ENCODE assay signal across 16 cellular contexts in genomic region chr4:189983916-189984526, GRCh38. TPM values are rescaled to one million over a fixed set of nuclear protein-coding genes. Genes with fewer than 3 reads are reported as not detected.
"Had no signal": no experiment of that assay in that cellular context is flagged by ENCODE, and none has a peak within 500 bp of the region (broad histone marks: within the 10 kb centered on the region; RNA-seq: fewer than 3 reads in every experiment).

No MANE protein-coding gene starts in this region.

RNA-seq across cellular contexts. Expression of gene FRG2, which starts 43.0 kb away (rescaled TPM):
- total RNA-seq: activated naive CD4-positive, alpha-beta T cell treated with anti-CD3 and anti-CD28 coated beads for 36 hours; activated naive CD8-positive, alpha-beta T cell treated with anti-CD3 and anti-CD28 coated beads, Interleukin-2, amount 10 ng/mL, durations not matched to agents 7 days and 5 days; activated T-cell treated with anti-CD3 and anti-CD28 coated beads, Interleukin-2, amount 50 U/mL, for 4 hours; activated T-cell treated with anti-CD3 and anti-CD28 coated beads, Interleukin-2, amount 50 U/mL, for 72 hours; activated T-helper 1 cell treated with anti-CD3 and anti-CD28 coated beads, Interleukin-12 subunit alpha, Interleukin-12 subunit beta, Interleukin-2, Interleukin-4 antibody, amounts not matched to agents 30 ng/mL and 10 ng/mL and 1 ng/mL, durations not matched to agents 14 hours and 24 hours and 36 hours; activated T-helper 2 cell treated with anti-CD3 and anti-CD28 coated beads, Interferon-gamma antibody, Interleukin-2, Interleukin-4, amounts not matched to agents 10 μg/mL and 5 μg/mL and 100 μg/mL, durations not matched to agents 14 hours and 24 hours and 36 hours; adrenal gland; aorta; ascending aorta; astrocyte; body of pancreas; breast epithelium; bronchial epithelial cell; cardiac muscle cell; cardiac septum; cerebellum had no signal
